Comparison of ENCODE assay signal across 1 cellular context in the genomic region with DNA sequence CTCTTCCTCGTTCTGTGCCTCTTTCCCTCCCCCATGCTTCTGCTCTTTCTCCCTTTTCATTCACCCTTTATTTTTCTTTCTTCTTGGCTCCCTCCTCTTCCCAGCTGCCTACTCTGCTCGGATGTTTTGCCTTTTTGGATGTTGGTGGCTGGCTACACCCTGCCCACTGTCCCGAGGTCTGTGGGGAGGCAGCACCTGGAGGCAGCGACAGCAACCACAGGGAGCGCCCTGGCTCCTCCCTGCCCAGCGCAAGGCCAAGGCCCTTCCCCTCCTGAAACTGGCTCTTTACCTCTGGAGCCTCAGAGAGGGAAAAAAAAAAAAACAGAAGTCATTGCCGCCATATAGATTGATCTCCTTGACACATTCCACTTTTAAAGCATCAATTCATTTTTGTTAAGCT.
TF ChIP-seq lines count a peak whose summit lies in the region.

No MANE protein-coding gene starts in this region.

TF ChIP-seq in WTC11, 78 proteins besides CTCF, POLR2A, EP300 and RAD21 (continued from another document):
- TF ChIP-seq, protein P1, sequence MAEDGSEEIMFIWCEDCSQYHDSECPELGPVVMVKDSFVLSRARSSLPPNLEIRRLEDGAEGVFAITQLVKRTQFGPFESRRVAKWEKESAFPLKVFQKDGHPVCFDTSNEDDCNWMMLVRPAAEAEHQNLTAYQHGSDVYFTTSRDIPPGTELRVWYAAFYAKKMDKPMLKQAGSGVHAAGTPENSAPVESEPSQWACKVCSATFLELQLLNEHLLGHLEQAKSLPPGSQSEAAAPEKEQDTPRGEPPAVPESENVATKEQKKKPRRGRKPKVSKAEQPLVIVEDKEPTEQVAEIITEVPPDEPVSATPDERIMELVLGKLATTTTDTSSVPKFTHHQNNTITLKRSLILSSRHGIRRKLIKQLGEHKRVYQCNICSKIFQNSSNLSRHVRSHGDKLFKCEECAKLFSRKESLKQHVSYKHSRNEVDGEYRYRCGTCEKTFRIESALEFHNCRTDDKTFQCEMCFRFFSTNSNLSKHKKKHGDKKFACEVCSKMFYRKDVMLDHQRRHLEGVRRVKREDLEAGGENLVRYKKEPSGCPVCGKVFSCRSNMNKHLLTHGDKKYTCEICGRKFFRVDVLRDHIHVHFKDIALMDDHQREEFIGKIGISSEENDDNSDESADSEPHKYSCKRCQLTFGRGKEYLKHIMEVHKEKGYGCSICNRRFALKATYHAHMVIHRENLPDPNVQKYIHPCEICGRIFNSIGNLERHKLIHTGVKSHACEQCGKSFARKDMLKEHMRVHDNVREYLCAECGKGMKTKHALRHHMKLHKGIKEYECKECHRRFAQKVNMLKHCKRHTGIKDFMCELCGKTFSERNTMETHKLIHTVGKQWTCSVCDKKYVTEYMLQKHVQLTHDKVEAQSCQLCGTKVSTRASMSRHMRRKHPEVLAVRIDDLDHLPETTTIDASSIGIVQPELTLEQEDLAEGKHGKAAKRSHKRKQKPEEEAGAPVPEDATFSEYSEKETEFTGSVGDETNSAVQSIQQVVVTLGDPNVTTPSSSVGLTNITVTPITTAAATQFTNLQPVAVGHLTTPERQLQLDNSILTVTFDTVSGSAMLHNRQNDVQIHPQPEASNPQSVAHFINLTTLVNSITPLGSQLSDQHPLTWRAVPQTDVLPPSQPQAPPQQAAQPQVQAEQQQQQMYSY (CRISPR knock-in tag; IDR thresholded peaks at IDR 0.05), result no peak
- TF ChIP-seq RELA (CRISPR knock-in tag; IDR thresholded peaks at IDR 0.05; ENCODE audit: borderline replicate concordance) (no peak), PRRX2 (CRISPR knock-in tag; IDR thresholded peaks at IDR 0.05) (no peak), ZNF121 (CRISPR knock-in tag; IDR thresholded peaks at IDR 0.05) (no peak), KAT7 (CRISPR knock-in tag; IDR thresholded peaks at IDR 0.05; ENCODE audit: borderline replicate concordance) (no peak), MYBL2 (CRISPR knock-in tag; IDR thresholded peaks at IDR 0.05) (no peak), ZNF138 (CRISPR knock-in tag; conservative IDR thresholded peaks at IDR 0.05) (no peak), ZNF396 (CRISPR knock-in tag; IDR thresholded peaks at IDR 0.05; ENCODE audit: borderline replicate concordance) (no peak)
TF ChIP-seq in WTC11: peak in this region for 0.
